ENCODE assay signal across 1 cellular context in the genomic region with DNA sequence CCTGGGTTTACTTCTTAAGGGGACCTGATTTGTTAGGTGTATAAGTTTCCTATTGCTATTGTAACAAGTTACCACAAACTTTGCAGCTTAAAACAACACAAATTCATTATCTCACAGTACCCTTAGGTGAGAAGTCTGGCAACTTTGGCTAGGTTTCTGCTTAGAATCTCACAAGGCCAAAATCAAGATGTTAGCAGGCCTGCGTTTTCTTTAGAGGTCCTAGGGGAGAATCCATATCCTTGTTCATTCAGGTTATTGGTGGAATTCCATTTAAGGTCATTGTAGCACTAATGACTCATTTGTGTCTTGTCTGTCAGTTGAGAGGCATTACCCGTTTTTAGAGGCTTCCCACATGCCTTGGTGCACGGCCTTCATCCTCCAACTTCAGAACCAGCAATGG.
TF ChIP-seq lines count a peak whose summit lies in the region.

No MANE protein-coding gene starts in this region.

TF ChIP-seq in GM23338, 12 proteins besides CTCF, POLR2A, EP300 and RAD21 (continued from another document):
- TF ChIP-seq, protein P1, sequence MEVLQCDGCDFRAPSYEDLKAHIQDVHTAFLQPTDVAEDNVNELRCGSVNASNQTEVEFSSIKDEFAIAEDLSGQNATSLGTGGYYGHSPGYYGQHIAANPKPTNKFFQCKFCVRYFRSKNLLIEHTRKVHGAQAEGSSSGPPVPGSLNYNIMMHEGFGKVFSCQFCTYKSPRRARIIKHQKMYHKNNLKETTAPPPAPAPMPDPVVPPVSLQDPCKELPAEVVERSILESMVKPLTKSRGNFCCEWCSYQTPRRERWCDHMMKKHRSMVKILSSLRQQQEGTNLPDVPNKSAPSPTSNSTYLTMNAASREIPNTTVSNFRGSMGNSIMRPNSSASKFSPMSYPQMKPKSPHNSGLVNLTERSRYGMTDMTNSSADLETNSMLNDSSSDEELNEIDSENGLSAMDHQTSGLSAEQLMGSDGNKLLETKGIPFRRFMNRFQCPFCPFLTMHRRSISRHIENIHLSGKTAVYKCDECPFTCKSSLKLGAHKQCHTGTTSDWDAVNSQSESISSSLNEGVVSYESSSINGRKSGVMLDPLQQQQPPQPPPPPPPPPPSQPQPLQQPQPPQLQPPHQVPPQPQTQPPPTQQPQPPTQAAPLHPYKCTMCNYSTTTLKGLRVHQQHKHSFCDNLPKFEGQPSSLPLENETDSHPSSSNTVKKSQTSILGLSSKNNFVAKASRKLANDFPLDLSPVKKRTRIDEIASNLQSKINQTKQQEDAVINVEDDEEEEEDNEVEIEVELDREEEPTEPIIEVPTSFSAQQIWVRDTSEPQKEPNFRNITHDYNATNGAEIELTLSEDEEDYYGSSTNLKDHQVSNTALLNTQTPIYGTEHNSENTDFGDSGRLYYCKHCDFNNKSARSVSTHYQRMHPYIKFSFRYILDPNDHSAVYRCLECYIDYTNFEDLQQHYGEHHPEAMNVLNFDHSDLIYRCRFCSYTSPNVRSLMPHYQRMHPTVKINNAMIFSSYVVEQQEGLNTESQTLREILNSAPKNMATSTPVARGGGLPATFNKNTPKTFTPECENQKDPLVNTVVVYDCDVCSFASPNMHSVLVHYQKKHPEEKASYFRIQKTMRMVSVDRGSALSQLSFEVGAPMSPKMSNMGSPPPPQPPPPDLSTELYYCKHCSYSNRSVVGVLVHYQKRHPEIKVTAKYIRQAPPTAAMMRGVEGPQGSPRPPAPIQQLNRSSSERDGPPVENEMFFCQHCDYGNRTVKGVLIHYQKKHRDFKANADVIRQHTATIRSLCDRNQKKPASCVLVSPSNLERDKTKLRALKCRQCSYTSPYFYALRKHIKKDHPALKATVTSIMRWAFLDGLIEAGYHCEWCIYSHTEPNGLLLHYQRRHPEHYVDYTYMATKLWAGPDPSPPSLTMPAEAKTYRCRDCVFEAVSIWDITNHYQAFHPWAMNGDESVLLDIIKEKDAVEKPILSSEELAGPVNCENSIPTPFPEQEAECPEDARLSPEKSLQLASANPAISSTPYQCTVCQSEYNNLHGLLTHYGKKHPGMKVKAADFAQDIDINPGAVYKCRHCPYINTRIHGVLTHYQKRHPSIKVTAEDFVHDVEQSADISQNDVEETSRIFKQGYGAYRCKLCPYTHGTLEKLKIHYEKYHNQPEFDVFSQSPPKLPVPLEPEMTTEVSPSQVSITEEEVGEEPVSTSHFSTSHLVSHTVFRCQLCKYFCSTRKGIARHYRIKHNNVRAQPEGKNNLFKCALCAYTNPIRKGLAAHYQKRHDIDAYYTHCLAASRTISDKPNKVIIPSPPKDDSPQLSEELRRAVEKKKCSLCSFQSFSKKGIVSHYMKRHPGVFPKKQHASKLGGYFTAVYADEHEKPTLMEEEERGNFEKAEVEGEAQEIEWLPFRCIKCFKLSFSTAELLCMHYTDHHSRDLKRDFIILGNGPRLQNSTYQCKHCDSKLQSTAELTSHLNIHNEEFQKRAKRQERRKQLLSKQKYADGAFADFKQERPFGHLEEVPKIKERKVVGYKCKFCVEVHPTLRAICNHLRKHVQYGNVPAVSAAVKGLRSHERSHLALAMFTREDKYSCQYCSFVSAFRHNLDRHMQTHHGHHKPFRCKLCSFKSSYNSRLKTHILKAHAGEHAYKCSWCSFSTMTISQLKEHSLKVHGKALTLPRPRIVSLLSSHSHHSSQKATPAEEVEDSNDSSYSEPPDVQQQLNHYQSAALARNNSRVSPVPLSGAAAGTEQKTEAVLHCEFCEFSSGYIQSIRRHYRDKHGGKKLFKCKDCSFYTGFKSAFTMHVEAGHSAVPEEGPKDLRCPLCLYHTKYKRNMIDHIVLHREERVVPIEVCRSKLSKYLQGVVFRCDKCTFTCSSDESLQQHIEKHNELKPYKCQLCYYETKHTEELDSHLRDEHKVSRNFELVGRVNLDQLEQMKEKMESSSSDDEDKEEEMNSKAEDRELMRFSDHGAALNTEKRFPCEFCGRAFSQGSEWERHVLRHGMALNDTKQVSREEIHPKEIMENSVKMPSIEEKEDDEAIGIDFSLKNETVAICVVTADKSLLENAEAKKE (CRISPR knock-in tag; IDR thresholded peaks at IDR 0.05), result no peak
- TF ChIP-seq JUNB (IDR thresholded peaks at IDR 0.05; ENCODE audit: unreplicated experiment) (no peak), EZH2 (IDR thresholded peaks at IDR 0.05; ENCODE audit: low read depth, unreplicated experiment) (no peak), ZNF331 (CRISPR knock-in tag; IDR thresholded peaks at IDR 0.05; ENCODE audit: low read depth) (no peak)
- TF ChIP-seq, protein P2, sequence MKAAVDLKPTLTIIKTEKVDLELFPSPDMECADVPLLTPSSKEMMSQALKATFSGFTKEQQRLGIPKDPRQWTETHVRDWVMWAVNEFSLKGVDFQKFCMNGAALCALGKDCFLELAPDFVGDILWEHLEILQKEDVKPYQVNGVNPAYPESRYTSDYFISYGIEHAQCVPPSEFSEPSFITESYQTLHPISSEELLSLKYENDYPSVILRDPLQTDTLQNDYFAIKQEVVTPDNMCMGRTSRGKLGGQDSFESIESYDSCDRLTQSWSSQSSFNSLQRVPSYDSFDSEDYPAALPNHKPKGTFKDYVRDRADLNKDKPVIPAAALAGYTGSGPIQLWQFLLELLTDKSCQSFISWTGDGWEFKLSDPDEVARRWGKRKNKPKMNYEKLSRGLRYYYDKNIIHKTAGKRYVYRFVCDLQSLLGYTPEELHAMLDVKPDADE (IDR thresholded peaks at IDR 0.05), result no peak
- TF ChIP-seq, protein P3, sequence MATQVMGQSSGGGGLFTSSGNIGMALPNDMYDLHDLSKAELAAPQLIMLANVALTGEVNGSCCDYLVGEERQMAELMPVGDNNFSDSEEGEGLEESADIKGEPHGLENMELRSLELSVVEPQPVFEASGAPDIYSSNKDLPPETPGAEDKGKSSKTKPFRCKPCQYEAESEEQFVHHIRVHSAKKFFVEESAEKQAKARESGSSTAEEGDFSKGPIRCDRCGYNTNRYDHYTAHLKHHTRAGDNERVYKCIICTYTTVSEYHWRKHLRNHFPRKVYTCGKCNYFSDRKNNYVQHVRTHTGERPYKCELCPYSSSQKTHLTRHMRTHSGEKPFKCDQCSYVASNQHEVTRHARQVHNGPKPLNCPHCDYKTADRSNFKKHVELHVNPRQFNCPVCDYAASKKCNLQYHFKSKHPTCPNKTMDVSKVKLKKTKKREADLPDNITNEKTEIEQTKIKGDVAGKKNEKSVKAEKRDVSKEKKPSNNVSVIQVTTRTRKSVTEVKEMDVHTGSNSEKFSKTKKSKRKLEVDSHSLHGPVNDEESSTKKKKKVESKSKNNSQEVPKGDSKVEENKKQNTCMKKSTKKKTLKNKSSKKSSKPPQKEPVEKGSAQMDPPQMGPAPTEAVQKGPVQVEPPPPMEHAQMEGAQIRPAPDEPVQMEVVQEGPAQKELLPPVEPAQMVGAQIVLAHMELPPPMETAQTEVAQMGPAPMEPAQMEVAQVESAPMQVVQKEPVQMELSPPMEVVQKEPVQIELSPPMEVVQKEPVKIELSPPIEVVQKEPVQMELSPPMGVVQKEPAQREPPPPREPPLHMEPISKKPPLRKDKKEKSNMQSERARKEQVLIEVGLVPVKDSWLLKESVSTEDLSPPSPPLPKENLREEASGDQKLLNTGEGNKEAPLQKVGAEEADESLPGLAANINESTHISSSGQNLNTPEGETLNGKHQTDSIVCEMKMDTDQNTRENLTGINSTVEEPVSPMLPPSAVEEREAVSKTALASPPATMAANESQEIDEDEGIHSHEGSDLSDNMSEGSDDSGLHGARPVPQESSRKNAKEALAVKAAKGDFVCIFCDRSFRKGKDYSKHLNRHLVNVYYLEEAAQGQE (IDR thresholded peaks at IDR 0.05; ENCODE audit: unreplicated experiment), result no peak
TF ChIP-seq in GM23338: peak in this region for 0.
